ENCODE assay signal across 8 cellular contexts in genomic region chr11:4187055-4187988, GRCh38.
DNase-seq lines count a peak whose midpoint lies in the region; ATAC-seq and TF ChIP-seq lines count a peak whose summit lies in the region.

No MANE protein-coding gene starts in this region.

- H3K4me1 Mint-ChIP-seq in T-helper 1 cell treated with Interleukin-12 subunit alpha and Interleukin-12 subunit beta and Interleukin-4 antibody, amounts not matched to agents 30 μg/mL and 1 μg/mL, for 36 hours (ENCODE audit: low read depth), result peaks cover 11% of the 10 kb centered on the region

- peak overlapping the region; percentile 82 for H3K4me3 Mint-ChIP-seq in T-helper 1 cell treated with Interleukin-12 subunit alpha and Interleukin-12 subunit beta and Interleukin-4 antibody, amounts not matched to agents 30 μg/mL and 1 μg/mL, for 36 hours

- TF ChIP-seq POLR2A in prostate gland (IDR thresholded peaks at IDR 0.05), result no peak

- H3K27me3 ChIP-seq in right atrium auricular region (no peaks in the 10 kb centered on the region), prostate gland (replicated peaks; ENCODE audit: insufficient read depth) (no peaks in the 10 kb centered on the region)

- WGBS in prostate gland, result 1% methylated on average over 58 of the region's 83 CpGs

- H3K27ac ChIP-seq in right atrium auricular region (peak overlapping the region; percentile 70 to 77), prostate gland (peak overlapping the region; percentile 76 to 78)

- H3K27ac Mint-ChIP-seq in T-helper 1 cell treated with Interleukin-12 subunit alpha and Interleukin-12 subunit beta and Interleukin-4 antibody, amounts not matched to agents 30 μg/mL and 1 μg/mL, for 36 hours, result no peak overlapping the region

- H3K36me3 ChIP-seq in right atrium auricular region (no peaks in the 10 kb centered on the region), prostate gland (no peaks in the 10 kb centered on the region)

- peaks cover 15% of the 10 kb centered on the region for H3K27me3 Mint-ChIP-seq in T-helper 1 cell treated with Interleukin-12 subunit alpha and Interleukin-12 subunit beta and Interleukin-4 antibody, amounts not matched to agents 30 μg/mL and 1 μg/mL, for 36 hours (ENCODE audit: low read depth)

- TF ChIP-seq CTCF in GM12875 (IDR thresholded peaks at IDR 0.05; ENCODE audit: borderline replicate concordance, insufficient read depth, low read depth, low read length) (peak; percentile 94), right atrium auricular region (IDR thresholded peaks at IDR 0.05) (peak; percentile 94 to 96), prostate gland (IDR thresholded peaks at IDR 0.05) (peak; percentile 91 to 98 (median 96))

- DNase-seq in NCI-H1105 (lab: John Stamatoyannopoulos, UW) (peak; percentile 87), amygdala (lab: John Stamatoyannopoulos, UW) (peak; percentile 19 to 93 (median 78)), right atrium auricular region (ENCODE audit: low spot score) (peak; percentile 96), prostate gland (ENCODE audit: low spot score) (peak; percentile 98), ureter (ENCODE audit: low spot score) (peak; percentile 95)

- peaks cover 0 to 24% of the 10 kb centered on the region in 2 donors for H3K4me1 ChIP-seq in right atrium auricular region
- peaks cover 3% of the 10 kb centered on the region for H3K4me1 ChIP-seq in prostate gland (replicated peaks)

- H3K36me3 Mint-ChIP-seq in T-helper 1 cell treated with Interleukin-12 subunit alpha and Interleukin-12 subunit beta and Interleukin-4 antibody, amounts not matched to agents 30 μg/mL and 1 μg/mL, for 36 hours (ENCODE audit: low read depth), result no peaks in the 10 kb centered on the region

- H3K9me3 ChIP-seq in right atrium auricular region (no peaks in the 10 kb centered on the region), prostate gland (no peaks in the 10 kb centered on the region)

- intact Hi-C loops in prostate gland (cut with DNase I), result loop anchor here (2.0 to 10.0 kb wide), 4 partner anchors 353 to 815 kb away; partner anchors contain the start of gene TRIM68

- ATAC-seq in HG02759 (IDR thresholded peaks at IDR 0.05; ENCODE audit: unreplicated experiment), result peak; percentile 96

- peak overlapping the region; percentile 53 for H3K4me3 ChIP-seq in GM12875 (ENCODE audit: low read depth, low read length)
- H3K4me3 ChIP-seq in right atrium auricular region, result peak overlapping the region; percentile 46 to 67
- peak overlapping the region; percentile 49 to 51 for H3K4me3 ChIP-seq in prostate gland

- no peaks in the 10 kb centered on the region for H3K9me3 Mint-ChIP-seq in T-helper 1 cell treated with Interleukin-12 subunit alpha and Interleukin-12 subunit beta and Interleukin-4 antibody, amounts not matched to agents 30 μg/mL and 1 μg/mL, for 36 hours

Comparison
In these comparisons a context has a peak if more than half of its experiments do, and no peak if none do; other contexts are left out.
1. Peak in every context shown above with its lines: DNase-seq, ATAC-seq, H3K4me3 ChIP-seq and H3K27ac ChIP-seq.